17 cellular contexts compared by ENCODE assay signal in the genomic region with DNA sequence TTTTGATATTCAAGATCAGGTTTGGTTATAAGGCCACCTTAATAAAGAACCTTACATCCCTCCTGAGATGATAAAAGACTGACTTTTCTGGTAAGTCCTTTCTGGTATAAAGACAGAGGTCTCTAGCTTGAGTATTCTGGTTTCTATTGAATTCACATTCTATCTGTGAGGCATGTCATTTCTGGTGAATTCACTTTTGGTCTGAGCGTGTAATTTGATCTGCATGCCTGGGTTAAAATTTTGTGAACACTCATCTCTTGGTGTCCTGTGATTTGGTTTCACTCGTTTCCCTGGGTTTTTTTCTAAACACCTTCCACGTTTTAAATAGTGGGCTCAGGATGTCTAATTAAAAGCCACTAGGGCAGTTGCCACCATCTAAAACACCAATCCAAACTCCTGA. TPM values are rescaled to one million over a fixed set of nuclear protein-coding genes. Genes with fewer than 3 reads are reported as not detected.
DNase-seq lines count a peak whose midpoint lies in the region; ATAC-seq and TF ChIP-seq lines count a peak whose summit lies in the region.
"Had no signal": no experiment of that assay in that cellular context is flagged by ENCODE, and none has a peak within 500 bp of the region (broad histone marks: within the 10 kb centered on the region; RNA-seq: fewer than 3 reads in every experiment).

No MANE protein-coding gene starts in this region.

- intact Hi-C loops in PC-9 (cut with micrococcal nuclease; ENCODE audit: unreplicated experiment): no loop called here
- intact Hi-C loops in colonic mucosa (cut with DNase I): no loop called here

- peaks cover 79% of the 10 kb centered on the region for H3F3A ChIP-seq in PC-9 (ENCODE audit: insufficient read depth, low read depth)

- TF ChIP-seq CTCF in AG10803 (conservative IDR thresholded peaks at IDR 0.05; ENCODE audit: low read length) (no peak), PC-9 (conservative IDR thresholded peaks at IDR 0.05) (no peak), fibroblast of mammary gland (conservative IDR thresholded peaks at IDR 0.05; ENCODE audit: control insufficient read depth, insufficient read depth, low read depth, low read length) (no peak), coronary artery (IDR thresholded peaks at IDR 0.05) (no peak), colonic mucosa (IDR thresholded peaks at IDR 0.05) (no peak)

- 0 out of 2 replicates have a peak, but pooled peaks cover 4% of the 10 kb centered on the region for H3K79me2 ChIP-seq in PC-9 (ENCODE audit: low read depth)
- H3K79me2 ChIP-seq: hepatocyte had no signal

- H3K9me3 ChIP-seq in PC-9 (ENCODE audit: insufficient read depth, low read depth) (no peaks in the 10 kb centered on the region), colonic mucosa (no peaks in the 10 kb centered on the region)

- BruUV-seq in PC-9 (replicated peaks; lab: Mats Ljungman, UMichigan): no TSS peak

- H3K4me1 ChIP-seq in PC-9 (replicated peaks; ENCODE audit: insufficient read depth) (peaks cover 6% of the 10 kb centered on the region; the same call in 1 of the 2 replicates), colonic mucosa (no peaks in the 10 kb centered on the region)

- H3K36me3 ChIP-seq in PC-9 (ENCODE audit: low read depth) (peaks cover 35% of the 10 kb centered on the region), colonic mucosa (peaks cover 12% of the 10 kb centered on the region)

- H3K27me3 ChIP-seq in PC-9 (ENCODE audit: insufficient read depth, low read depth) (no peaks in the 10 kb centered on the region), colonic mucosa (no peaks in the 10 kb centered on the region)
- H3K27me3 ChIP-seq: hepatocyte had no signal

- H2AFZ ChIP-seq in PC-9: no peak overlapping the region
- H2AFZ ChIP-seq: hepatocyte had no signal

- peak; percentile 22 for DNase-seq in AG10803 (ENCODE audit: low read depth)
- DNase-seq in ELR (ENCODE audit: low read depth): peak; percentile 42
- DNase-seq in PC-9: no peak
- DNase-seq in fibroblast of mammary gland (ENCODE audit: low read depth): peak; percentile 33
- DNase-seq in SKM-1 treated with dmso at 0.1 percent for 144 hours (lab: John Stamatoyannopoulos, UW; ENCODE audit: unreplicated experiment): no peak
- no peak for DNase-seq in coronary artery (ENCODE audit: low spot score)
- DNase-seq in colonic mucosa: no peak
- DNase-seq: activated CD4-positive, CD25-positive, alpha-beta regulatory T cell treated with anti-CD3 and anti-CD28 coated beads, Interleukin-2, amount 50 U/mL, for 72 hours; activated CD8-positive, alpha-beta T cell treated with anti-CD3 and anti-CD28 coated beads, Interleukin-2, amount 10 ng/mL, durations not matched to agents 7 days and 5 days; activated naive CD4-positive, alpha-beta T cell treated with anti-CD3 and anti-CD28 coated beads, Interleukin-2, amount 10 ng/mL, durations not matched to agents 7 days and 5 days; activated T-cell treated with anti-CD3 and anti-CD28 coated beads, Interleukin-2, amount 50 U/mL, for 48 hours; KBM-7; NCI-H1930; NCI-H446 treated with DMSO at 0.1 percent for 48 hours; RPMI8226 had no signal

- H3K4me3 ChIP-seq in AG10803 (ENCODE audit: low read length): no peak overlapping the region
- no peak overlapping the region for H3K4me3 ChIP-seq in PC-9
- no peak overlapping the region for H3K4me3 ChIP-seq in fibroblast of mammary gland (ENCODE audit: control insufficient read depth, low read depth, low read length)
- H3K4me3 ChIP-seq in coronary artery: no peak overlapping the region
- H3K4me3 ChIP-seq in colonic mucosa: no peak overlapping the region
- H3K4me3 ChIP-seq: hepatocyte had no signal

- ATAC-seq in GM19452 (IDR thresholded peaks at IDR 0.05; ENCODE audit: unreplicated experiment): no peak

- CTCF ChIA-PET in PC-9 (lab: Charles Lee): interaction anchor here (0.6 kb wide), 1 partner anchor 707 kb away, joined by 7 read pairs; no protein-coding TSS in a partner anchor

- no peak overlapping the region for H3K9ac ChIP-seq in colonic mucosa (ENCODE audit: low read depth in 2 of 2, low read length in 2 of 2)

- H3K9me2 ChIP-seq in PC-9 (ENCODE audit: insufficient read depth): no peaks in the 10 kb centered on the region

- POLR2A ChIA-PET in PC-9 (lab: Charles Lee; ENCODE audit: unreplicated experiment): interaction anchor here (0.5 to 0.7 kb wide), 3 partner anchors 16 to 185 kb away, joined by 5 to 23 read pairs (median 6); no protein-coding TSS in a partner anchor

- H4K20me1 ChIP-seq in PC-9 (ENCODE audit: insufficient read depth): peaks cover 42% of the 10 kb centered on the region

- H3K27ac ChIP-seq in PC-9 (peak overlapping the region; percentile 18), coronary artery (no peak overlapping the region), colonic mucosa (no peak overlapping the region)
- H3K27ac ChIP-seq: hepatocyte had no signal

- no peak overlapping the region for H3K4me2 ChIP-seq in PC-9
- H3K4me2 ChIP-seq: hepatocyte had no signal

RNA-seq across cellular contexts. Expression of a gene that starts 12.2 kb away (rescaled TPM):
- total RNA-seq in PC-9 (2021) (310 and 330 TPM in 2 replicates), colonic mucosa (100 to 1,000 TPM; 169 to 265 TPM)

RNA-seq across cellular contexts. Expression of a gene that starts 38.9 kb away (rescaled TPM):
- 189 and 191 TPM in 2 replicates for total RNA-seq in PC-9 (2021)
- 10 to 100 TPM; 52.5 to 63.6 TPM for total RNA-seq in colonic mucosa

Comparison
In these comparisons a context has a peak if more than half of its experiments do, and no peak if none do; other contexts are left out.
1. DNase-seq: peak in AG10803 (single experiment), ELR (single experiment) and fibroblast of mammary gland (single experiment); none in PC-9 (0 of 2), SKM-1 treated with dmso at 0.1 percent for 144 hours (single experiment), coronary artery (single experiment) and colonic mucosa (single experiment).